Comparison of ENCODE assay signal across 8 cellular contexts in the genomic region with DNA sequence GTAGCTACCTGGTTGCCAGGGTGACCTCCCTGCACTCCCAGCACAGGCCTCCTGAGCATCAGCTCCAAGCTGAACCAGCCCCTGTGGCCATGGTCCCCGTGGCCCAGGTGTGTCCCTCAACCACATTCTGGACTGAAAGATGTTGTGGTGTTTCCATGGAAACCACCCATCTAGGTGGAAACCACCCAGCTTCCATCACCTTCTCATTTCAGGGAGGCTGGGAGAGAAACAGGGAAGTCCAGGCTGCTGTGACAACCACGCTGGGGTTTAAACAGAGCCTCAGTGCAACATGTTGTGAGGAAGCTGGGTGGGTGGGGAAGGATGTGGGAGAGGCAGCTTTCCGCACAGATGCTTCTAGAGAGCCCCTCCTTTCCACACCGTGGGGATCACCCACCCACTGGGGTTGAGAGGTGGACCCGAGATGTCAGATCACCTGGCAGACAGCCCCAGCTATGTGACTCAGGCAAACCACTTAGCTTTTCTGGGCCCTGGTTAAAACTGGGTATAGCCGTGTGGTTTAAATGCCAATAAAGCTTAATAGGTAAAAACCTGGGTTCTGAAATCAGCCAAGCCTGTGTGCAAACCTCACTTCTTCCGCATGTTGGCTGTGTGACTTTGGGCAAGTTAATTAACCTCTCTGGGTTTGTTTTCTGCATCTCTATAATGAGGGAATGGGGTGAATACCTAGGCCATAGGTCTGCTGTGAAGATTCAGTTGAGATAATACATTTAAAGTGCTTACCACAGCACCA. TPM values are rescaled to one million over a fixed set of nuclear protein-coding genes. Genes with fewer than 3 reads are reported as not detected.
A peak's percentile ranks its signal among the peaks of the same experiment; 100 is the strongest.
DNase-seq lines count a peak whose midpoint lies in the region; ATAC-seq lines count a peak whose summit lies in the region.

No MANE protein-coding gene starts in this region.

- H3K4me1 Mint-ChIP-seq in activated T-cell treated with anti-CD3 and anti-CD28 coated beads, Interleukin-2, amount 50 U/mL, for 4 hours (ENCODE audit: low read depth) = peaks cover 80% of the 10 kb centered on the region

- peaks cover 45% of the 10 kb centered on the region for H3K36me3 Mint-ChIP-seq in activated T-cell treated with anti-CD3 and anti-CD28 coated beads, Interleukin-2, amount 50 U/mL, for 4 hours (ENCODE audit: insufficient read depth)

- H3K9me3 Mint-ChIP-seq in activated T-cell treated with anti-CD3 and anti-CD28 coated beads, Interleukin-2, amount 50 U/mL, for 4 hours = no peaks in the 10 kb centered on the region

- peak; percentile 37 for ATAC-seq in HG03378 (IDR thresholded peaks at IDR 0.05; ENCODE audit: unreplicated experiment)
- ATAC-seq in activated T-cell treated with anti-CD3 and anti-CD28 coated beads, Interleukin-2, amount 50 U/mL, for 4 hours = peak; percentile 74 to 75

- no peaks in the 10 kb centered on the region for H3K27me3 Mint-ChIP-seq in activated T-cell treated with anti-CD3 and anti-CD28 coated beads, Interleukin-2, amount 50 U/mL, for 4 hours (ENCODE audit: low read depth)

- DNase-seq in DMS79 treated with DMSO at 0.1 percent for 48 hours (lab: John Stamatoyannopoulos, UW) (peak; percentile 7), DMS79 (lab: John Stamatoyannopoulos, UW) (no peak), NCI-H2107 treated with DMSO at 0.1 percent for 48 hours (lab: John Stamatoyannopoulos, UW; ENCODE audit: unreplicated experiment) (no peak), NCI-H1436 treated with DMSO at 0.1 percent for 48 hours (lab: John Stamatoyannopoulos, UW) (no peak), dermis blood vessel endothelial cell (no peak)
- peak; percentile 71 for DNase-seq in activated T-cell treated with anti-CD3 and anti-CD28 coated beads, Interleukin-2, amount 50 U/mL, for 4 hours
- DNase-seq in stimulated activated CD4-positive, alpha-beta T cell treated with anti-CD3 and anti-CD28 coated beads, Interleukin-12 subunit alpha, Interleukin-12 subunit beta, amount 100 ng/mL, for 4 hours = peak; percentile 58

- peak overlapping the region; percentile 33 for H3K4me3 Mint-ChIP-seq in activated T-cell treated with anti-CD3 and anti-CD28 coated beads, Interleukin-2, amount 50 U/mL, for 4 hours

RNA-seq across cellular contexts. Expression of gene CD82, which starts 46.4 kb away (rescaled TPM):
- 100 to 1,000 TPM; 364 to 594 (median 428) TPM for total RNA-seq in activated T-cell treated with anti-CD3 and anti-CD28 coated beads, Interleukin-2, amount 50 U/mL, for 4 hours
- total RNA-seq in dermis blood vessel endothelial cell = 8.5 and 14.1 TPM in 2 replicates

Comparison
In these comparisons a context has a peak if more than half of its experiments do, and no peak if none do; other contexts are left out.
1. DNase-seq: peak in DMS79 treated with DMSO at 0.1 percent for 48 hours (single experiment), activated T-cell treated with anti-CD3 and anti-CD28 coated beads, Interleukin-2, amount 50 U/mL, for 4 hours (single experiment) and stimulated activated CD4-positive, alpha-beta T cell treated with anti-CD3 and anti-CD28 coated beads, Interleukin-12 subunit alpha, Interleukin-12 subunit beta, amount 100 ng/mL, for 4 hours (single experiment); none in DMS79 (single experiment), NCI-H2107 treated with DMSO at 0.1 percent for 48 hours (single experiment), NCI-H1436 treated with DMSO at 0.1 percent for 48 hours (single experiment) and dermis blood vessel endothelial cell (single experiment).
2. RNA of gene CD82, which starts 46.4 kb away (total RNA-seq): 364 to 594 TPM in activated T-cell treated with anti-CD3 and anti-CD28 coated beads, Interleukin-2, amount 50 U/mL, for 4 hours; 8.5 to 14.1 TPM in dermis blood vessel endothelial cell; every median in the first group is over 10 times any median in the second.